Comparison of ENCODE assay signal across 8 cellular contexts in the genomic region with DNA sequence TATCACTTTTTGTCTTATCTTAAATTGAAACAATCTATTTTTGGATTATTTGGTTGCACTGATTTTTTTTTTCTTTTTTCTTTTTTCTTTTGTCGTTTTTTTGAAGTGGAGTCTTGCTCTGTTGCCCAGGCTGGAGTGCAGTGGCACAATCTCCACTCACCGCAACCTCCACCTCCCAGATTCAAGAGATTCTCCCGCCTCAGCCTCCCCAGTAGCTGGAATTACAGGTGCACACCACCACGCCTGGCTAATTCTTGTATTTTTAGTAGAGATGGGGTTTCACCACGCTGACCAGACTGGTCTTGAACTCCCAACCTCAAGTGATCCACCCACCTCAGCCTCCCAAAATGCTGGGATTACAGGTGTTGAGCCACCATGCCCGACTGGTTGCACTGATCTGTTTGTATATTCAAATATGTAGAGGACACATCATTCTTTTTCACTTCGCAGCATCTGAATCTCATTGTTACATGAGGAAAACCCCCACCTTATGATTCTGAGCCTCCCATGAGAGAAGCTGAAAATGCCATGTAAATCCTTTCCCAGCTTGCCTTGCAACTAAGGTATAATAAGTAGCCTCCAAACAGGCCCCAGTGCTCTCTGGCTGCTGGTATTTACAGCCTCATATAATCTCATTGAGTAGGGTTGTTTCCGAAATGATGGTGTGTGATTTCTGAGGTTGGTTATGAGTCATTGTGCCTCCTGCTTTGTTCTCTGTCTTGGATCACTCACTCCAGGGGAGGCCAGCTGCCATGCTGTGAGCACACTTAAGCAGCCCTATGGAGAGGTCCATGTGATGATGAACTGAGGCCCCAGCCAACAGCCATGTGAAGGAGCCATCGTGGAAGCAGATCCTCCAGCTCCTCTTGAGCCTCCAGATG. TPM values are rescaled to one million over a fixed set of nuclear protein-coding genes. Genes with fewer than 3 reads are reported as not detected.
DNase-seq lines count a peak whose midpoint lies in the region; ATAC-seq and TF ChIP-seq lines count a peak whose summit lies in the region.

No MANE protein-coding gene starts in this region.

- DNase-seq in GM10266 (ENCODE audit: extremely low spot score) (peak; percentile 52), HS-5 (ENCODE audit: low read depth) (peak; percentile 26), non-pigmented ciliary epithelial cell (ENCODE audit: low read depth) (peak; percentile 76), 8988T (no peak), C1 segment of cervical spinal cord (lab: John Stamatoyannopoulos, UW) (no peak), tibial nerve (ENCODE audit: low spot score in 2 of 2) (no peak)
- peak in 2 of 3 experiments; percentile 19 to 26 for DNase-seq in activated CD8-positive, alpha-beta memory T cell treated with anti-CD3 and anti-CD28 coated beads for 48 hours (ENCODE audit: low read depth in 2 of 3, low spot score in 2 of 3)

- H3K36me3 ChIP-seq in tibial nerve, result no peaks in the 10 kb centered on the region

- TF ChIP-seq CTCF in GM10266 (IDR thresholded peaks at IDR 0.05; ENCODE audit: control insufficient read depth, insufficient read depth, low read depth, missing control alignments) (no peak), tibial nerve (IDR thresholded peaks at IDR 0.05) (no peak)

- no peak for TF ChIP-seq POLR2A in tibial nerve (IDR thresholded peaks at IDR 0.05)

- H3K27ac ChIP-seq in tibial nerve, result no peak overlapping the region

- H3K4me1 ChIP-seq in tibial nerve, result peaks cover 0 to 11% (median 3%) of the 10 kb centered on the region in 4 donors

- H3K27me3 ChIP-seq in tibial nerve, result no peaks in the 10 kb centered on the region

- H3K4me3 ChIP-seq in tibial nerve, result no peak overlapping the region

- ATAC-seq in GM21423 (IDR thresholded peaks at IDR 0.05; ENCODE audit: unreplicated experiment), result peak; percentile 33

- H3K9me3 ChIP-seq in tibial nerve, result no peaks in the 10 kb centered on the region

- WGBS in tibial nerve, 2 donors, result 68 to 72% methylated on average over 9 of the region's 9 CpGs

- no peak for TF ChIP-seq EP300 in tibial nerve (IDR thresholded peaks at IDR 0.05)

RNA-seq across cellular contexts. Expression of gene HSP90B1, which starts 5.2 kb away (rescaled TPM):
- 100 to 1,000 TPM; 213 to 480 (median 250) TPM for total RNA-seq in tibial nerve

RNA-seq across cellular contexts. Expression of gene TDG, which starts 40.7 kb away (rescaled TPM):
- total RNA-seq in tibial nerve, result 10 to 100 TPM; 13.7 to 23.7 (median 20.0) TPM

Comparison
In these comparisons a context has a peak if more than half of its experiments do, and no peak if none do; other contexts are left out.
1. DNase-seq: peak in GM10266 (single experiment), HS-5 (single experiment), activated CD8-positive, alpha-beta memory T cell treated with anti-CD3 and anti-CD28 coated beads for 48 hours (2 of 3) and non-pigmented ciliary epithelial cell (single experiment); none in 8988T (single experiment), C1 segment of cervical spinal cord (0 of 14) and tibial nerve (0 of 2).